1 cellular context compared by ENCODE assay signal in genomic region chr17:47252209-47252608, GRCh38.
TF ChIP-seq lines count a peak whose summit lies in the region.

No MANE protein-coding gene starts in this region.

TF ChIP-seq in HepG2, 621 proteins besides CTCF, POLR2A, EP300 and RAD21 (continued from another document and continues in another):
- TF ChIP-seq ZNF513 (CRISPR knock-in tag; conservative IDR thresholded peaks at IDR 0.05) (no peak), ZNF616 (CRISPR knock-in tag; IDR thresholded peaks at IDR 0.05; ENCODE audit: low read depth) (no peak), KLF6 (CRISPR knock-in tag; IDR thresholded peaks at IDR 0.05) (no peak), ZNF660 (CRISPR knock-in tag; IDR thresholded peaks at IDR 0.05; ENCODE audit: borderline replicate concordance, low read depth) (no peak), HBP1 (CRISPR knock-in tag; IDR thresholded peaks at IDR 0.05; ENCODE audit: low read depth) (no peak), ZNF589 (CRISPR knock-in tag; conservative IDR thresholded peaks at IDR 0.05) (no peak), KLF12 (CRISPR knock-in tag; IDR thresholded peaks at IDR 0.05; ENCODE audit: borderline replicate concordance) (no peak), PAWR (CRISPR knock-in tag; IDR thresholded peaks at IDR 0.05; ENCODE audit: borderline replicate concordance) (no peak), ZNF30 (CRISPR knock-in tag; IDR thresholded peaks at IDR 0.05) (no peak), CEBPG (CRISPR knock-in tag; IDR thresholded peaks at IDR 0.05) (peak; percentile 11; the same call in 1 of the 2 replicates), POLR2AphosphoS5 (IDR thresholded peaks at IDR 0.05; ENCODE audit: low read depth, low read length) (no peak), ATF1 (CRISPR knock-in tag; IDR thresholded peaks at IDR 0.05) (no peak), SUZ12 (IDR thresholded peaks at IDR 0.05; ENCODE audit: low read depth, low read length) (no peak), ZNF432 (CRISPR knock-in tag; IDR thresholded peaks at IDR 0.05; ENCODE audit: borderline replicate concordance) (no peak), SMAD1 (CRISPR knock-in tag; IDR thresholded peaks at IDR 0.05; ENCODE audit: borderline replicate concordance, low read depth) (no peak), ZNF121 (CRISPR knock-in tag; IDR thresholded peaks at IDR 0.05) (no peak), ZNF280D (CRISPR knock-in tag; IDR thresholded peaks at IDR 0.05) (no peak), NFYC (CRISPR knock-in tag; IDR thresholded peaks at IDR 0.05) (no peak), SMAD3 (CRISPR knock-in tag; IDR thresholded peaks at IDR 0.05) (no peak), ZBTB7A (CRISPR knock-in tag; IDR thresholded peaks at IDR 0.05) (no peak), NPAS2 (CRISPR knock-in tag; IDR thresholded peaks at IDR 0.05; ENCODE audit: borderline replicate concordance) (no peak), SMARCE1 (IDR thresholded peaks at IDR 0.05; ENCODE audit: borderline replicate concordance) (no peak), ZNF460 (CRISPR knock-in tag; IDR thresholded peaks at IDR 0.05; ENCODE audit: borderline replicate concordance) (no peak), HIVEP1 (CRISPR knock-in tag; IDR thresholded peaks at IDR 0.05) (no peak), SRSF9 (IDR thresholded peaks at IDR 0.05; ENCODE audit: borderline replicate concordance, insufficient read depth, low read depth, low read length, poor library complexity, severe bottlenecking) (no peak), MEIS1 (CRISPR knock-in tag; IDR thresholded peaks at IDR 0.05; ENCODE audit: borderline replicate concordance) (no peak), PRMT3 (CRISPR knock-in tag; IDR thresholded peaks at IDR 0.05; ENCODE audit: borderline replicate concordance, low read depth) (no peak), NR2F6 (IDR thresholded peaks at IDR 0.05) (peak; percentile 47), NR2F6 (CRISPR knock-in tag; IDR thresholded peaks at IDR 0.05) (peak; percentile 79), ZNF331 (CRISPR knock-in tag; IDR thresholded peaks at IDR 0.05) (peak; percentile 76; the same call in 1 of the 2 replicates), THAP11 (CRISPR knock-in tag; IDR thresholded peaks at IDR 0.05) (no peak), POLR2AphosphoS2 (IDR thresholded peaks at IDR 0.05; ENCODE audit: low read depth, low read length) (no peak), CREBL2 (CRISPR knock-in tag; IDR thresholded peaks at IDR 0.05; ENCODE audit: borderline replicate concordance) (no peak), ATF6 (CRISPR knock-in tag; conservative IDR thresholded peaks at IDR 0.05) (0 out of 2 replicates have a peak, but pooled peaks have one; percentile 61), ZNF24 (IDR thresholded peaks at IDR 0.05) (no peak), MTA3 (CRISPR knock-in tag; IDR thresholded peaks at IDR 0.05) (no peak), EZH2 (conservative IDR thresholded peaks at IDR 0.05; ENCODE audit: low read depth, low read length) (no peak), KLF13 (CRISPR knock-in tag; IDR thresholded peaks at IDR 0.05) (no peak), CHD4 (IDR thresholded peaks at IDR 0.05; ENCODE audit: borderline replicate concordance, low read length) (no peak), PHF20 (CRISPR knock-in tag; IDR thresholded peaks at IDR 0.05) (no peak), SKI (IDR thresholded peaks at IDR 0.05; ENCODE audit: partially characterized antibody) (no peak), MAFG (CRISPR knock-in tag; IDR thresholded peaks at IDR 0.05) (no peak), ZEB1 (IDR thresholded peaks at IDR 0.05; ENCODE audit: insufficient replicate concordance, low read depth) (no peak), FOSL1 (CRISPR knock-in tag; IDR thresholded peaks at IDR 0.05; ENCODE audit: borderline replicate concordance) (no peak), SIX1 (CRISPR knock-in tag; IDR thresholded peaks at IDR 0.05; ENCODE audit: borderline replicate concordance) (no peak), SMARCC2 (IDR thresholded peaks at IDR 0.05) (no peak), SRSF1 (optimal IDR thresholded peaks at IDR 0.05; ENCODE audit: low read depth, low read length) (no peak), HOXA5 (CRISPR knock-in tag; IDR thresholded peaks at IDR 0.05) (no peak)
- TF ChIP-seq, protein P1, sequence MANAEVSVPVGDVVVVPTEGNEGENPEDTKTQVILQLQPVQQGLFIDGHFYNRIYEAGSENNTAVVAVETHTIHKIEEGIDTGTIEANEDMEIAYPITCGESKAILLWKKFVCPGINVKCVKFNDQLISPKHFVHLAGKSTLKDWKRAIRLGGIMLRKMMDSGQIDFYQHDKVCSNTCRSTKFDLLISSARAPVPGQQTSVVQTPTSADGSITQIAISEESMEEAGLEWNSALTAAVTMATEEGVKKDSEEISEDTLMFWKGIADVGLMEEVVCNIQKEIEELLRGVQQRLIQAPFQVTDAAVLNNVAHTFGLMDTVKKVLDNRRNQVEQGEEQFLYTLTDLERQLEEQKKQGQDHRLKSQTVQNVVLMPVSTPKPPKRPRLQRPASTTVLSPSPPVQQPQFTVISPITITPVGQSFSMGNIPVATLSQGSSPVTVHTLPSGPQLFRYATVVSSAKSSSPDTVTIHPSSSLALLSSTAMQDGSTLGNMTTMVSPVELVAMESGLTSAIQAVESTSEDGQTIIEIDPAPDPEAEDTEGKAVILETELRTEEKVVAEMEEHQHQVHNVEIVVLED (CRISPR knock-in tag; IDR thresholded peaks at IDR 0.05; ENCODE audit: borderline replicate concordance) = no peak
- TF ChIP-seq, protein P2, sequence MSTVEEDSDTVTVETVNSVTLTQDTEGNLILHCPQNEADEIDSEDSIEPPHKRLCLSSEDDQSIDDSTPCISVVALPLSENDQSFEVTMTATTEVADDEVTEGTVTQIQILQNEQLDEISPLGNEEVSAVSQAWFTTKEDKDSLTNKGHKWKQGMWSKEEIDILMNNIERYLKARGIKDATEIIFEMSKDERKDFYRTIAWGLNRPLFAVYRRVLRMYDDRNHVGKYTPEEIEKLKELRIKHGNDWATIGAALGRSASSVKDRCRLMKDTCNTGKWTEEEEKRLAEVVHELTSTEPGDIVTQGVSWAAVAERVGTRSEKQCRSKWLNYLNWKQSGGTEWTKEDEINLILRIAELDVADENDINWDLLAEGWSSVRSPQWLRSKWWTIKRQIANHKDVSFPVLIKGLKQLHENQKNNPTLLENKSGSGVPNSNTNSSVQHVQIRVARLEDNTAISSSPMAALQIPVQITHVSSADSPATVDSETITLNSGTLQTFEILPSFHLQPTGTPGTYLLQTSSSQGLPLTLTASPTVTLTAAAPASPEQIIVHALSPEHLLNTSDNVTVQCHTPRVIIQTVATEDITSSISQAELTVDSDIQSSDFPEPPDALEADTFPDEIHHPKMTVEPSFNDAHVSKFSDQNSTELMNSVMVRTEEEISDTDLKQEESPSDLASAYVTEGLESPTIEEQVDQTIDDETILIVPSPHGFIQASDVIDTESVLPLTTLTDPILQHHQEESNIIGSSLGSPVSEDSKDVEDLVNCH (CRISPR knock-in tag; IDR thresholded peaks at IDR 0.05) = no peak
- TF ChIP-seq, protein P3, sequence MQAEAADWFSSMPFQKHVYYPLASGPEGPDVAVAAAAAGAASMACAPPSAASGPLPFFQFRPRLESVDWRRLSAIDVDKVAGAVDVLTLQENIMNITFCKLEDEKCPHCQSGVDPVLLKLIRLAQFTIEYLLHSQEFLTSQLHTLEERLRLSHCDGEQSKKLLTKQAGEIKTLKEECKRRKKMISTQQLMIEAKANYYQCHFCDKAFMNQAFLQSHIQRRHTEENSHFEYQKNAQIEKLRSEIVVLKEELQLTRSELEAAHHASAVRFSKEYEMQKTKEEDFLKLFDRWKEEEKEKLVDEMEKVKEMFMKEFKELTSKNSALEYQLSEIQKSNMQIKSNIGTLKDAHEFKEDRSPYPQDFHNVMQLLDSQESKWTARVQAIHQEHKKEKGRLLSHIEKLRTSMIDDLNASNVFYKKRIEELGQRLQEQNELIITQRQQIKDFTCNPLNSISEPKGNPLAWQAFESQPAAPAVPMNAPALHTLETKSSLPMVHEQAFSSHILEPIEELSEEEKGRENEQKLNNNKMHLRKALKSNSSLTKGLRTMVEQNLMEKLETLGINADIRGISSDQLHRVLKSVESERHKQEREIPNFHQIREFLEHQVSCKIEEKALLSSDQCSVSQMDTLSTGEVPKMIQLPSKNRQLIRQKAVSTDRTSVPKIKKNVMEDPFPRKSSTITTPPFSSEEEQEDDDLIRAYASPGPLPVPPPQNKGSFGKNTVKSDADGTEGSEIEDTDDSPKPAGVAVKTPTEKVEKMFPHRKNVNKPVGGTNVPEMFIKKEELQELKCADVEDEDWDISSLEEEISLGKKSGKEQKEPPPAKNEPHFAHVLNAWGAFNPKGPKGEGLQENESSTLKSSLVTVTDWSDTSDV (CRISPR knock-in tag; IDR thresholded peaks at IDR 0.05) = no peak
- TF ChIP-seq, protein P4, sequence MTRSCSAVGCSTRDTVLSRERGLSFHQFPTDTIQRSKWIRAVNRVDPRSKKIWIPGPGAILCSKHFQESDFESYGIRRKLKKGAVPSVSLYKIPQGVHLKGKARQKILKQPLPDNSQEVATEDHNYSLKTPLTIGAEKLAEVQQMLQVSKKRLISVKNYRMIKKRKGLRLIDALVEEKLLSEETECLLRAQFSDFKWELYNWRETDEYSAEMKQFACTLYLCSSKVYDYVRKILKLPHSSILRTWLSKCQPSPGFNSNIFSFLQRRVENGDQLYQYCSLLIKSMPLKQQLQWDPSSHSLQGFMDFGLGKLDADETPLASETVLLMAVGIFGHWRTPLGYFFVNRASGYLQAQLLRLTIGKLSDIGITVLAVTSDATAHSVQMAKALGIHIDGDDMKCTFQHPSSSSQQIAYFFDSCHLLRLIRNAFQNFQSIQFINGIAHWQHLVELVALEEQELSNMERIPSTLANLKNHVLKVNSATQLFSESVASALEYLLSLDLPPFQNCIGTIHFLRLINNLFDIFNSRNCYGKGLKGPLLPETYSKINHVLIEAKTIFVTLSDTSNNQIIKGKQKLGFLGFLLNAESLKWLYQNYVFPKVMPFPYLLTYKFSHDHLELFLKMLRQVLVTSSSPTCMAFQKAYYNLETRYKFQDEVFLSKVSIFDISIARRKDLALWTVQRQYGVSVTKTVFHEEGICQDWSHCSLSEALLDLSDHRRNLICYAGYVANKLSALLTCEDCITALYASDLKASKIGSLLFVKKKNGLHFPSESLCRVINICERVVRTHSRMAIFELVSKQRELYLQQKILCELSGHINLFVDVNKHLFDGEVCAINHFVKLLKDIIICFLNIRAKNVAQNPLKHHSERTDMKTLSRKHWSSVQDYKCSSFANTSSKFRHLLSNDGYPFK (CRISPR knock-in tag; IDR thresholded peaks at IDR 0.05; ENCODE audit: borderline replicate concordance) = no peak
